1 cellular context compared by ENCODE assay signal in the genomic region with DNA sequence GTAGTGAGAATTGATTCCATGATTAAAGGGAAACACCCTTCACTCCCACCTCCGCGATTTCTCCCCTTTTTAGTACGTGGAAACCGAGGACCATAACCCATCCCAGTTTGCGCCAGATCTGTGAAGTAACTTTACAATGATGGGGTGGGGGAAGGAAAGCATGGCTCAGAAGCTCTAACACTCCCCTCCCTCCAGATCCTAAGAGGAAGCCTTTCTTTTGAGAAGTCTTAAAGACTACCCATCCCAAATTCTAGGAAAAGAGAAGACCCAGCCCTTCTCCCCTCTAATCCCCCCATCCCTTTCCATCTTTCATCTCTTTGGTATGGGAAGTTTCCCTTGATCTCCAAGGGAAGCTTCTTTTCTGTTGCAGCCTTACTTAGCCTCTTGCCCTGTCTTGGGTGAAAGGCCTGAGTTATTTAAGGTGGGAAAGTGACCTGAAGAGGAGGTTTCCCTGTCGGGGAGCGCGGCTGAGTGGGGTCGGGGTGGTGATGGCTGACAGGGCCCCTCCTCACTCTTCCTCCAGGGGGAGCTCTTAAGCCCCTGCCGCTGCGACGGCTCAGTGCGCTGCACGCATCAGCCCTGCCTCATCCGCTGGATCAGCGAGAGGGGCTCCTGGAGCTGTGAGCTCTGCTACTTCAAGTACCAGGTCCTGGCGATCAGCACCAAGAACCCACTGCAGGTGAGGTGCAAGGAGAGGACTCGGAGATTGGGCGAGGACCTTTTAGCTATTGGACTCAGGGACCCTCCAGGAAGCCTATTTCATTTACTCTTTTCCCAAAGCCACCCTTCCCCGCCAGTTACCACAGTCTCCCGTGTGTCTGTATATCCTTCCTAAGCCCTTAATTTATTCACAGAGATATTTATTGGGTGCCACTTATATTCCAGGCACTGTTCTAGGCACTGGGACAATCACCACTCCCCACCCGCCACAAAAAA.
TF ChIP-seq lines count a peak whose summit lies in the region.

No MANE protein-coding gene starts in this region.

TF ChIP-seq in HepG2, 621 proteins besides CTCF, POLR2A, EP300 and RAD21 (continued from another document and continues in another):
- no peak for TF ChIP-seq ZNF407 (CRISPR knock-in tag; IDR thresholded peaks at IDR 0.05; ENCODE audit: not compliant biosample characterization)
- TF ChIP-seq TFDP2 (CRISPR knock-in tag; IDR thresholded peaks at IDR 0.05) = no peak
- TF ChIP-seq SPEN (CRISPR knock-in tag; IDR thresholded peaks at IDR 0.05; ENCODE audit: low read depth) = peak; percentile 59; the same call in 1 of the 2 replicates
- no peak for TF ChIP-seq ZBTB2 (CRISPR knock-in tag; IDR thresholded peaks at IDR 0.05; ENCODE audit: low read depth)
- peak; percentile 32; the same call in 1 of the 2 replicates for TF ChIP-seq MTA1 (CRISPR knock-in tag; IDR thresholded peaks at IDR 0.05; ENCODE audit: borderline replicate concordance)
- TF ChIP-seq HIVEP1 (CRISPR knock-in tag; IDR thresholded peaks at IDR 0.05) = no peak
- TF ChIP-seq ZNF546 (CRISPR knock-in tag; conservative IDR thresholded peaks at IDR 0.05) = no peak
- TF ChIP-seq ZNF335 (CRISPR knock-in tag; IDR thresholded peaks at IDR 0.05) = no peak
- no peak for TF ChIP-seq JUN (CRISPR knock-in tag; IDR thresholded peaks at IDR 0.05)
- 0 out of 2 replicates have a peak, but pooled peaks have one; percentile 35 for TF ChIP-seq ZNF616 (CRISPR knock-in tag; IDR thresholded peaks at IDR 0.05; ENCODE audit: low read depth)
- TF ChIP-seq NFYB (CRISPR knock-in tag; IDR thresholded peaks at IDR 0.05) = no peak
- TF ChIP-seq ZNF562 (CRISPR knock-in tag; IDR thresholded peaks at IDR 0.05; ENCODE audit: borderline replicate concordance) = no peak
- TF ChIP-seq GTF3A (CRISPR knock-in tag; conservative IDR thresholded peaks at IDR 0.05) = no peak
- no peak for TF ChIP-seq ERF (CRISPR knock-in tag; IDR thresholded peaks at IDR 0.05)
- TF ChIP-seq KDM5B (CRISPR knock-in tag; IDR thresholded peaks at IDR 0.05; ENCODE audit: borderline replicate concordance) = no peak
- no peak for TF ChIP-seq HMGA1 (CRISPR knock-in tag; conservative IDR thresholded peaks at IDR 0.05)
- no peak for TF ChIP-seq ZNF263 (CRISPR knock-in tag; IDR thresholded peaks at IDR 0.05)
- no peak for TF ChIP-seq FOXK2 (IDR thresholded peaks at IDR 0.05)
- TF ChIP-seq FLYWCH1 (CRISPR knock-in tag; IDR thresholded peaks at IDR 0.05) = no peak
- TF ChIP-seq NR2F6 (IDR thresholded peaks at IDR 0.05) = no peak
- TF ChIP-seq NR2F6 (CRISPR knock-in tag; IDR thresholded peaks at IDR 0.05) = 0 out of 2 replicates have a peak, but pooled peaks have one; percentile 17
- TF ChIP-seq HNRNPL (IDR thresholded peaks at IDR 0.05; ENCODE audit: low read depth, low read length) = no peak
- TF ChIP-seq, protein P1, sequence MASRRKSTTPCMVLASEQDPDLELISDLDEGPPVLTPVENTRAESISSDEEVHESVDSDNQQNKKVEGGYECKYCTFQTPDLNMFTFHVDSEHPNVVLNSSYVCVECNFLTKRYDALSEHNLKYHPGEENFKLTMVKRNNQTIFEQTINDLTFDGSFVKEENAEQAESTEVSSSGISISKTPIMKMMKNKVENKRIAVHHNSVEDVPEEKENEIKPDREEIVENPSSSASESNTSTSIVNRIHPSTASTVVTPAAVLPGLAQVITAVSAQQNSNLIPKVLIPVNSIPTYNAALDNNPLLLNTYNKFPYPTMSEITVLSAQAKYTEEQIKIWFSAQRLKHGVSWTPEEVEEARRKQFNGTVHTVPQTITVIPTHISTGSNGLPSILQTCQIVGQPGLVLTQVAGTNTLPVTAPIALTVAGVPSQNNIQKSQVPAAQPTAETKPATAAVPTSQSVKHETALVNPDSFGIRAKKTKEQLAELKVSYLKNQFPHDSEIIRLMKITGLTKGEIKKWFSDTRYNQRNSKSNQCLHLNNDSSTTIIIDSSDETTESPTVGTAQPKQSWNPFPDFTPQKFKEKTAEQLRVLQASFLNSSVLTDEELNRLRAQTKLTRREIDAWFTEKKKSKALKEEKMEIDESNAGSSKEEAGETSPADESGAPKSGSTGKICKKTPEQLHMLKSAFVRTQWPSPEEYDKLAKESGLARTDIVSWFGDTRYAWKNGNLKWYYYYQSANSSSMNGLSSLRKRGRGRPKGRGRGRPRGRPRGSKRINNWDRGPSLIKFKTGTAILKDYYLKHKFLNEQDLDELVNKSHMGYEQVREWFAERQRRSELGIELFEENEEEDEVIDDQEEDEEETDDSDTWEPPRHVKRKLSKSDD (CRISPR knock-in tag; IDR thresholded peaks at IDR 0.05; ENCODE audit: low read depth) = no peak
- TF ChIP-seq SMAD3 (CRISPR knock-in tag; IDR thresholded peaks at IDR 0.05) = no peak
- no peak for TF ChIP-seq ATAD3A (CRISPR knock-in tag; IDR thresholded peaks at IDR 0.05)
- no peak for TF ChIP-seq ZNF549 (CRISPR knock-in tag; IDR thresholded peaks at IDR 0.05)
- TF ChIP-seq, protein P2, sequence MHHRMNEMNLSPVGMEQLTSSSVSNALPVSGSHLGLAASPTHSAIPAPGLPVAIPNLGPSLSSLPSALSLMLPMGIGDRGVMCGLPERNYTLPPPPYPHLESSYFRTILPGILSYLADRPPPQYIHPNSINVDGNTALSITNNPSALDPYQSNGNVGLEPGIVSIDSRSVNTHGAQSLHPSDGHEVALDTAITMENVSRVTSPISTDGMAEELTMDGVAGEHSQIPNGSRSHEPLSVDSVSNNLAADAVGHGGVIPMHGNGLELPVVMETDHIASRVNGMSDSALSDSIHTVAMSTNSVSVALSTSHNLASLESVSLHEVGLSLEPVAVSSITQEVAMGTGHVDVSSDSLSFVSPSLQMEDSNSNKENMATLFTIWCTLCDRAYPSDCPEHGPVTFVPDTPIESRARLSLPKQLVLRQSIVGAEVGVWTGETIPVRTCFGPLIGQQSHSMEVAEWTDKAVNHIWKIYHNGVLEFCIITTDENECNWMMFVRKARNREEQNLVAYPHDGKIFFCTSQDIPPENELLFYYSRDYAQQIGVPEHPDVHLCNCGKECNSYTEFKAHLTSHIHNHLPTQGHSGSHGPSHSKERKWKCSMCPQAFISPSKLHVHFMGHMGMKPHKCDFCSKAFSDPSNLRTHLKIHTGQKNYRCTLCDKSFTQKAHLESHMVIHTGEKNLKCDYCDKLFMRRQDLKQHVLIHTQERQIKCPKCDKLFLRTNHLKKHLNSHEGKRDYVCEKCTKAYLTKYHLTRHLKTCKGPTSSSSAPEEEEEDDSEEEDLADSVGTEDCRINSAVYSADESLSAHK (CRISPR knock-in tag; IDR thresholded peaks at IDR 0.05; ENCODE audit: borderline replicate concordance) = no peak
- TF ChIP-seq HDAC6 (IDR thresholded peaks at IDR 0.05; ENCODE audit: low read depth, low read length) = no peak
- TF ChIP-seq GATAD1 (CRISPR knock-in tag; IDR thresholded peaks at IDR 0.05) = peak; percentile 50; the same call in 1 of the 2 replicates
- no peak for TF ChIP-seq RFXANK (CRISPR knock-in tag; IDR thresholded peaks at IDR 0.05)
- TF ChIP-seq, protein P3, sequence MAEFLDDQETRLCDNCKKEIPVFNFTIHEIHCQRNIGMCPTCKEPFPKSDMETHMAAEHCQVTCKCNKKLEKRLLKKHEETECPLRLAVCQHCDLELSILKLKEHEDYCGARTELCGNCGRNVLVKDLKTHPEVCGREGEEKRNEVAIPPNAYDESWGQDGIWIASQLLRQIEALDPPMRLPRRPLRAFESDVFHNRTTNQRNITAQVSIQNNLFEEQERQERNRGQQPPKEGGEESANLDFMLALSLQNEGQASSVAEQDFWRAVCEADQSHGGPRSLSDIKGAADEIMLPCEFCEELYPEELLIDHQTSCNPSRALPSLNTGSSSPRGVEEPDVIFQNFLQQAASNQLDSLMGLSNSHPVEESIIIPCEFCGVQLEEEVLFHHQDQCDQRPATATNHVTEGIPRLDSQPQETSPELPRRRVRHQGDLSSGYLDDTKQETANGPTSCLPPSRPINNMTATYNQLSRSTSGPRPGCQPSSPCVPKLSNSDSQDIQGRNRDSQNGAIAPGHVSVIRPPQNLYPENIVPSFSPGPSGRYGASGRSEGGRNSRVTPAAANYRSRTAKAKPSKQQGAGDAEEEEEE (CRISPR knock-in tag; IDR thresholded peaks at IDR 0.05; ENCODE audit: borderline replicate concordance) = no peak
- peak; percentile 33 for TF ChIP-seq AGO1 (IDR thresholded peaks at IDR 0.05; ENCODE audit: low read depth, low read length, poor library complexity, severe bottlenecking)
- TF ChIP-seq TOPORS (CRISPR knock-in tag; IDR thresholded peaks at IDR 0.05) = no peak
- no peak for TF ChIP-seq SOX6 (IDR thresholded peaks at IDR 0.05)
- TF ChIP-seq SOX6 (CRISPR knock-in tag; IDR thresholded peaks at IDR 0.05) = no peak
- no peak for TF ChIP-seq SOX5 (CRISPR knock-in tag; IDR thresholded peaks at IDR 0.05; ENCODE audit: borderline replicate concordance)
- no peak for TF ChIP-seq DMAP1 (CRISPR knock-in tag; IDR thresholded peaks at IDR 0.05)
- TF ChIP-seq, protein P4, sequence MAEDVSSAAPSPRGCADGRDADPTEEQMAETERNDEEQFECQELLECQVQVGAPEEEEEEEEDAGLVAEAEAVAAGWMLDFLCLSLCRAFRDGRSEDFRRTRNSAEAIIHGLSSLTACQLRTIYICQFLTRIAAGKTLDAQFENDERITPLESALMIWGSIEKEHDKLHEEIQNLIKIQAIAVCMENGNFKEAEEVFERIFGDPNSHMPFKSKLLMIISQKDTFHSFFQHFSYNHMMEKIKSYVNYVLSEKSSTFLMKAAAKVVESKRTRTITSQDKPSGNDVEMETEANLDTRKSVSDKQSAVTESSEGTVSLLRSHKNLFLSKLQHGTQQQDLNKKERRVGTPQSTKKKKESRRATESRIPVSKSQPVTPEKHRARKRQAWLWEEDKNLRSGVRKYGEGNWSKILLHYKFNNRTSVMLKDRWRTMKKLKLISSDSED (CRISPR knock-in tag; IDR thresholded peaks at IDR 0.05) = no peak
- no peak for TF ChIP-seq ZNF747 (CRISPR knock-in tag; IDR thresholded peaks at IDR 0.05; ENCODE audit: borderline replicate concordance)
- TF ChIP-seq ZNF615 (CRISPR knock-in tag; IDR thresholded peaks at IDR 0.05; ENCODE audit: borderline replicate concordance) = no peak
